Comparison of ENCODE assay signal across 8 cellular contexts in the genomic region with DNA sequence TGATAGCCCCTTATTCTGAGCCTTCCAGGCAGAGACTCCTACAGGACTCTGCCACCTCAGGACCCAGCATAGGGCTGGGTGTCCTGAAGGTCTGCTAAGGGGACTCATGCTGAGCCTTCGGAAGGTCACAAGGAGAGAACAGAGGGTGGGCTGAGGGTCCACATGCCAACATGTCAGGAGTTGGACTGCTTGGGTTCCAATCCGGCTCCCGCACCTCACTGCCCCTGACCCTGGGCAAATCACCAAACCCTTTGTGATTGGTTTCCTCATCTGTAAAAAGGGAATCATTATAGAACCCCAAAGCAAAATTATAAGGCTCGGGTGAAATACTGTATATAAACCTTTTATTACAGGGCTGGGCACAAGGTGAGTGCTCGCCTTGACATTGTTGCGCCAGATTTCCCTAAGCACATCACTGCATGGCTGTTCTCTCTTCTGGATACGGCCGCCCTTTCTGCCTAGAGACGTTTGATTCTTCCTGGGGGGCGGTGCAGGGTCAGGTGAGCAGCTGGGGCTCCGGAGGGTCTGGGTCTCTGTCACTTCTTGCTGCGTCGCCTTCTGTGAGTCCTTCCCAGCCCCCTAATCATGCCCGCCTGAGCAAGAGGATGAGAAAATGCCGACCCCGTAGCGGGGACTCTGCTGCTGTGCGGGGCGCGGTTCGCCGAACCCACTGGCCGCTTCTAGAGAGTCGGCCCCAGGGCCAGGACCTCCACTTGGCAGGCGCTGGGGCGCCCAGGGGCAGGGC.
A peak's percentile ranks its signal among the peaks of the same experiment; 100 is the strongest.
DNase-seq lines count a peak whose midpoint lies in the region; ATAC-seq lines count a peak whose summit lies in the region.

No MANE protein-coding gene starts in this region.

- no peaks in the 10 kb centered on the region for H3K36me3 Mint-ChIP-seq in T-helper 2 cell treated with Interferon-gamma antibody and Interleukin-4, amounts not matched to agents 5 μg/mL and 100 μg/mL, for 36 hours (ENCODE audit: low read depth)
- H3K36me3 Mint-ChIP-seq in activated T-helper 2 cell treated with anti-CD3 and anti-CD28 coated beads, Interferon-gamma antibody, Interleukin-2, Interleukin-4, amounts not matched to agents 10 μg/mL and 5 μg/mL and 100 μg/mL, durations not matched to agents 14 hours and 24 hours and 36 hours (ENCODE audit: low read depth): no peaks in the 10 kb centered on the region

- H3K9me3 ChIP-seq in iPS-18c (ENCODE audit: control insufficient read depth, insufficient read depth, low read length): no peaks in the 10 kb centered on the region
- H3K9me3 ChIP-seq in subcutaneous abdominal adipose tissue (ENCODE audit: control insufficient read depth in 5 of 5, low read length in 5 of 5): no peaks in the 10 kb centered on the region

- no peak for DNase-seq in T-helper 2 cell treated with Interferon-gamma antibody and Interleukin-4, amounts not matched to agents 5 μg/mL and 100 μg/mL, for 36 hours (ENCODE audit: low spot score)
- DNase-seq in T-helper 2 cell (no peak), NCI-H128 (lab: John Stamatoyannopoulos, UW; ENCODE audit: unreplicated experiment) (no peak), NCI-H187 treated with DMSO at 0.1 percent for 48 hours (lab: John Stamatoyannopoulos, UW) (no peak)
- no peak for DNase-seq in activated T-helper 2 cell treated with anti-CD3 and anti-CD28 coated beads, Interferon-gamma antibody, Interleukin-2, Interleukin-4, amounts not matched to agents 10 μg/mL and 5 μg/mL and 100 μg/mL, durations not matched to agents 14 hours and 24 hours and 36 hours (ENCODE audit: low spot score)

- intact Hi-C loops in activated T-helper 2 cell treated with anti-CD3 and anti-CD28 coated beads, Interferon-gamma antibody, Interleukin-2, Interleukin-4, amounts not matched to agents 10 μg/mL and 5 μg/mL and 100 μg/mL, durations not matched to agents 14 hours and 24 hours and 36 hours (cut with micrococcal nuclease): loop anchor here (5.0 kb wide), 1 partner anchor 112 kb away; the partner anchor contains the start of gene SCAND1

- H3K4me3 ChIP-seq in iPS-18c (ENCODE audit: insufficient read depth, low read depth, low read length) (peak overlapping the region; percentile 77), subcutaneous abdominal adipose tissue (ENCODE audit: low read depth in 1 of 5, low read length in 5 of 5) (peak overlapping the region; percentile 48 to 71 (median 66))

- peaks cover 5% of the 10 kb centered on the region for H3K9me3 Mint-ChIP-seq in T-helper 2 cell treated with Interferon-gamma antibody and Interleukin-4, amounts not matched to agents 5 μg/mL and 100 μg/mL, for 36 hours
- H3K9me3 Mint-ChIP-seq in activated T-helper 2 cell treated with anti-CD3 and anti-CD28 coated beads, Interferon-gamma antibody, Interleukin-2, Interleukin-4, amounts not matched to agents 10 μg/mL and 5 μg/mL and 100 μg/mL, durations not matched to agents 14 hours and 24 hours and 36 hours: peaks cover 4% of the 10 kb centered on the region

- H3K4me3 Mint-ChIP-seq in T-helper 2 cell treated with Interferon-gamma antibody and Interleukin-4, amounts not matched to agents 5 μg/mL and 100 μg/mL, for 36 hours: peak overlapping the region; percentile 82
- H3K4me3 Mint-ChIP-seq in activated T-helper 2 cell treated with anti-CD3 and anti-CD28 coated beads, Interferon-gamma antibody, Interleukin-2, Interleukin-4, amounts not matched to agents 10 μg/mL and 5 μg/mL and 100 μg/mL, durations not matched to agents 14 hours and 24 hours and 36 hours (ENCODE audit: low read depth): peak overlapping the region; percentile 79

- peak overlapping the region; percentile 94 for H3K27ac ChIP-seq in subcutaneous abdominal adipose tissue (ENCODE audit: low read depth, low read length)

- H3K27me3 ChIP-seq in subcutaneous abdominal adipose tissue (ENCODE audit: control insufficient read depth in 5 of 5, insufficient read depth in 4 of 5, low read length in 5 of 5): no peaks in the 10 kb centered on the region

- H3K27me3 Mint-ChIP-seq in T-helper 2 cell treated with Interferon-gamma antibody and Interleukin-4, amounts not matched to agents 5 μg/mL and 100 μg/mL, for 36 hours (ENCODE audit: low read depth): peaks cover 37% of the 10 kb centered on the region
- peaks cover 28% of the 10 kb centered on the region for H3K27me3 Mint-ChIP-seq in activated T-helper 2 cell treated with anti-CD3 and anti-CD28 coated beads, Interferon-gamma antibody, Interleukin-2, Interleukin-4, amounts not matched to agents 10 μg/mL and 5 μg/mL and 100 μg/mL, durations not matched to agents 14 hours and 24 hours and 36 hours (ENCODE audit: low read depth)

- peaks cover 0 to 31% (median 26%) of the 10 kb centered on the region in 5 donors for H3K4me1 ChIP-seq in subcutaneous abdominal adipose tissue (ENCODE audit: control insufficient read depth in 5 of 5, insufficient read depth in 5 of 5, low read length in 5 of 5)

- peak overlapping the region; percentile 67 for H3K27ac Mint-ChIP-seq in T-helper 2 cell treated with Interferon-gamma antibody and Interleukin-4, amounts not matched to agents 5 μg/mL and 100 μg/mL, for 36 hours
- no peak overlapping the region for H3K27ac Mint-ChIP-seq in activated T-helper 2 cell treated with anti-CD3 and anti-CD28 coated beads, Interferon-gamma antibody, Interleukin-2, Interleukin-4, amounts not matched to agents 10 μg/mL and 5 μg/mL and 100 μg/mL, durations not matched to agents 14 hours and 24 hours and 36 hours

- peaks cover 2% of the 10 kb centered on the region for H3K4me1 Mint-ChIP-seq in T-helper 2 cell treated with Interferon-gamma antibody and Interleukin-4, amounts not matched to agents 5 μg/mL and 100 μg/mL, for 36 hours (ENCODE audit: low read depth)
- H3K4me1 Mint-ChIP-seq in activated T-helper 2 cell treated with anti-CD3 and anti-CD28 coated beads, Interferon-gamma antibody, Interleukin-2, Interleukin-4, amounts not matched to agents 10 μg/mL and 5 μg/mL and 100 μg/mL, durations not matched to agents 14 hours and 24 hours and 36 hours (ENCODE audit: low read depth): peaks cover 10% of the 10 kb centered on the region

- ATAC-seq in GM19035 (IDR thresholded peaks at IDR 0.05; ENCODE audit: unreplicated experiment): no peak

- no peaks in the 10 kb centered on the region for H3K36me3 ChIP-seq in subcutaneous abdominal adipose tissue (ENCODE audit: control insufficient read depth in 5 of 5, insufficient read depth in 5 of 5, low read length in 5 of 5)

- peak overlapping the region in 4 of 5 donors; percentile 65 to 82 (median 75) for H3K9ac ChIP-seq in subcutaneous abdominal adipose tissue (ENCODE audit: low read length in 5 of 5)
